ENCODE assay signal across 10 cellular contexts in genomic region chr17:44362479-44362963, GRCh38. TPM values are rescaled to one million over a fixed set of nuclear protein-coding genes. Genes with fewer than 3 reads are reported as not detected.
A peak's percentile ranks its signal among the peaks of the same experiment; 100 is the strongest.
DNase-seq lines count a peak whose midpoint lies in the region; ATAC-seq, FAIRE-seq and TF ChIP-seq lines count a peak whose summit lies in the region.
"Had no signal": no experiment of that assay in that cellular context is flagged by ENCODE, and none has a peak within 500 bp of the region (broad histone marks: within the 10 kb centered on the region; RNA-seq: fewer than 3 reads in every experiment).

No MANE protein-coding gene starts in this region.

- TF ChIP-seq EP300 in A549 (IDR thresholded peaks at IDR 0.05): no peak

- H3K4me2 ChIP-seq in A549: peak overlapping the region; percentile 97

- TF ChIP-seq POLR2A in A549 (IDR thresholded peaks at IDR 0.05; ENCODE audit: low read length) (no peak), GM18505 (IDR thresholded peaks at IDR 0.05; ENCODE audit: borderline replicate concordance, extremely low read depth, insufficient read depth, insufficient read length) (no peak), Peyer's patch (IDR thresholded peaks at IDR 0.05) (no peak)

- H3K9ac ChIP-seq in HUES64 (ENCODE audit: low read depth, low read length): no peak overlapping the region

- peaks cover 20% of the 10 kb centered on the region for H3K4me1 ChIP-seq in A549
- H3K4me1 ChIP-seq in HUES64 (ENCODE audit: insufficient read depth, low read length): peaks cover 24% of the 10 kb centered on the region
- peaks cover 0 to 29% of the 10 kb centered on the region in 2 donors for H3K4me1 ChIP-seq in muscle layer of duodenum (ENCODE audit: control insufficient read depth in 1 of 2, insufficient read depth in 2 of 2, low read length in 2 of 2)
- H3K4me1 ChIP-seq in Peyer's patch: peaks cover 0 to 12% (median 10%) of the 10 kb centered on the region in 4 donors

- H3K9me3 ChIP-seq in A549 (no peaks in the 10 kb centered on the region), HUES64 (ENCODE audit: insufficient read depth, low read depth, low read length) (no peaks in the 10 kb centered on the region), muscle layer of duodenum (ENCODE audit: control insufficient read depth in 1 of 2, low read length in 2 of 2) (no peaks in the 10 kb centered on the region), Peyer's patch (no peaks in the 10 kb centered on the region)

- 38% methylated on average over 6 of the region's 11 CpGs for whole genome bisulfite sequencing in A549 (ENCODE audit: missing lambda C conversion rate)
- WGBS in HUES64: 6% methylated on average over 6 of the region's 11 CpGs

- no peak for TF ChIP-seq RAD21 in A549 (conservative IDR thresholded peaks at IDR 0.05 in 1 of 2, IDR thresholded peaks at IDR 0.05 in 1 of 2)

- no peak for TF ChIP-seq CTCF in A549 (IDR thresholded peaks at IDR 0.05)
- TF ChIP-seq CTCF in choroid plexus epithelial cell (conservative IDR thresholded peaks at IDR 0.05; ENCODE audit: low read depth, low read length): no peak
- TF ChIP-seq CTCF in Peyer's patch (IDR thresholded peaks at IDR 0.05): no peak

- no peak for DNase-seq in A549 (ENCODE audit: low read depth in 1 of 2, low spot score in 1 of 2)
- no peak for DNase-seq in choroid plexus epithelial cell (ENCODE audit: low read depth)
- no peak for DNase-seq in NCI-H146 treated with DMSO at 0.1 percent for 48 hours (lab: John Stamatoyannopoulos, UW; ENCODE audit: unreplicated experiment)
- no peak for DNase-seq in Peyer's patch
- DNase-seq: activated gamma-delta T cell treated with Interleukin-2 at 50 U/mL for 16 hours had no signal

- POLR2A ChIA-PET in A549 (lab: Yijun Ruan, JAX): no interaction called here

- CTCF ChIA-PET in A549 (lab: Yijun Ruan, JAX): interaction anchor here (0.8 to 11.1 kb wide), 19 partner anchors 11 to 417 kb away, joined by 3 to 179 read pairs (median 3); partner anchors contain the start of gene GRN

- peaks cover 16% of the 10 kb centered on the region for H3K27me3 ChIP-seq in HUES64 (ENCODE audit: insufficient read depth, low read length)
- H3K27me3 ChIP-seq in muscle layer of duodenum (ENCODE audit: low read depth, low read length): peaks cover 11% of the 10 kb centered on the region
- peaks cover 0 to 12% of the 10 kb centered on the region in 2 donors for H3K27me3 ChIP-seq in Peyer's patch

- ATAC-seq in A549 (peak in 1 of 2 experiments; percentile 52; a peak in 3 of 6 replicates), GM18505 (IDR thresholded peaks at IDR 0.05; ENCODE audit: unreplicated experiment) (no peak), GM21526 (IDR thresholded peaks at IDR 0.05; ENCODE audit: low FRiP score, unreplicated experiment) (no peak)

- no peak for FAIRE-seq in A549 (lab: Jason Lieb, UNC)
- FAIRE-seq: islet of Langerhans had no signal

- H3K4me3 ChIP-seq in A549: peak overlapping the region; percentile 77
- H3K4me3 ChIP-seq in HUES64 (ENCODE audit: low read length): peak overlapping the region; percentile 88
- H3K4me3 ChIP-seq in choroid plexus epithelial cell (ENCODE audit: low read depth, low read length): peak overlapping the region; percentile 68
- peak overlapping the region; percentile 11 to 68 for H3K4me3 ChIP-seq in muscle layer of duodenum (ENCODE audit: low read depth in 1 of 2, low read length in 2 of 2)
- H3K4me3 ChIP-seq in Peyer's patch: peak overlapping the region in 2 of 4 donors; percentile 66 to 67

- H3K36me3 ChIP-seq in HUES64 (ENCODE audit: insufficient read depth, low read length): peaks cover 4% of the 10 kb centered on the region; the same call in 1 of the 2 replicates
- no peaks in the 10 kb centered on the region for H3K36me3 ChIP-seq in muscle layer of duodenum (ENCODE audit: control insufficient read depth in 1 of 2, insufficient read depth in 2 of 2, low read length in 2 of 2)
- no peaks in the 10 kb centered on the region for H3K36me3 ChIP-seq in Peyer's patch

- peak overlapping the region in 1 of 2 experiments; percentile 92; a peak in 3 of 6 replicates for H3K27ac ChIP-seq in A549
- H3K27ac ChIP-seq in HUES64 (ENCODE audit: low read depth, low read length): no peak overlapping the region
- no peak overlapping the region for H3K27ac ChIP-seq in muscle layer of duodenum (ENCODE audit: low read length)
- H3K27ac ChIP-seq in Peyer's patch: no peak overlapping the region

TF ChIP-seq in A549, 52 proteins besides CTCF, POLR2A, EP300 and RAD21:
- TF ChIP-seq NR3C1 (IDR thresholded peaks at IDR 0.05) (no peak), E2F6 (IDR thresholded peaks at IDR 0.05; ENCODE audit: borderline replicate concordance, low read depth) (no peak), PHF8 (IDR thresholded peaks at IDR 0.05; ENCODE audit: borderline replicate concordance, low read depth) (no peak), NFE2L2 (conservative IDR thresholded peaks at IDR 0.05; ENCODE audit: low read length) (no peak), BHLHE40 (IDR thresholded peaks at IDR 0.05; ENCODE audit: low read depth, low read length) (no peak), CHD2 (IDR thresholded peaks at IDR 0.05; ENCODE audit: low read length, partially characterized antibody) (no peak), CEBPB (IDR thresholded peaks at IDR 0.05) (no peak), CHD4 (IDR thresholded peaks at IDR 0.05; ENCODE audit: borderline replicate concordance) (no peak)

RNA-seq across cellular contexts. Expression of gene FAM171A2, which starts 1.1 kb away (rescaled TPM):
- polyA plus RNA-seq in A549 (2011; rRNA removed) (1.8 and 2.7 TPM in 2 replicates), A549 (2017; fragmentation: RNase III; extraction: RNeasy Plus Mini Kit Qiagen cat#74134 plus additional on column Dnase treatment) (3.0 to 4.2 TPM (median 3.9 TPM) in 3 replicates)
- polyA plus RNA-seq in A549 (2012; cell fraction: cytosol; rRNA removed): 3.2 and 6.0 TPM in 2 replicates
- 7.2 and 9.5 TPM in 2 replicates for polyA plus RNA-seq in A549 (2012; cell fraction: nucleus; rRNA removed)
- 1.6 and 3.5 TPM in 2 replicates for polyA minus RNA-seq in A549 (2011; rRNA and poly(A)+ RNA removed)
- polyA plus RNA-seq in HUES64 (2013, experiment 1 of 2): 21.9 TPM
- polyA plus RNA-seq in HUES64 (2013, experiment 2 of 2): 23.0 TPM
- total RNA-seq in Peyer's patch: 1 to 10 TPM in 1 of 4 donors, under 1 TPM in 2, not detected in 1; 0.27 to 5.0 (median 0.88) TPM

RNA-seq across cellular contexts. Expression of gene GRN, which starts 17.4 kb away (rescaled TPM):
- 111 and 147 TPM in 2 replicates for polyA plus RNA-seq in A549 (2011; rRNA removed)
- 216 and 242 TPM in 2 replicates for polyA plus RNA-seq in A549 (2012; cell fraction: cytosol; rRNA removed)
- 645 and 899 TPM in 2 replicates for polyA plus RNA-seq in A549 (2012; cell fraction: nucleus; rRNA removed)
- polyA plus RNA-seq in A549 (2017; fragmentation: RNase III; extraction: RNeasy Plus Mini Kit Qiagen cat#74134 plus additional on column Dnase treatment): 146 to 198 TPM (median 197 TPM) in 3 replicates
- polyA minus RNA-seq in A549 (2011; rRNA and poly(A)+ RNA removed): 81.3 and 100 TPM in 2 replicates
- 71.7 TPM for polyA plus RNA-seq in HUES64 (2013, experiment 1 of 2)
- polyA plus RNA-seq in HUES64 (2013, experiment 2 of 2): 92.4 TPM
- 100 to 1,000 TPM; 145 to 678 (median 492) TPM for total RNA-seq in Peyer's patch

RNA-seq across cellular contexts. Expression of gene ITGA2B, which starts 26.9 kb away (rescaled TPM):
- polyA plus RNA-seq in A549 (2011; rRNA removed) (1.3 TPM in 2 replicates), A549 (2017; fragmentation: RNase III; extraction: RNeasy Plus Mini Kit Qiagen cat#74134 plus additional on column Dnase treatment) (2.2 to 4.4 TPM (median 4.1 TPM) in 3 replicates)
- polyA plus RNA-seq in A549 (2012; cell fraction: cytosol; rRNA removed): 2.0 and 2.9 TPM in 2 replicates
- polyA plus RNA-seq in A549 (2012; cell fraction: nucleus; rRNA removed): 15.6 and 18.3 TPM in 2 replicates
- 1.7 and 2.2 TPM in 2 replicates for polyA minus RNA-seq in A549 (2011; rRNA and poly(A)+ RNA removed)
- polyA plus RNA-seq in HUES64 (2013, experiment 1 of 2): 2.1 TPM
- 4.2 TPM for polyA plus RNA-seq in HUES64 (2013, experiment 2 of 2)
- 1 to 10 TPM in 1 of 4 donors, not detected in 3; 2.5 TPM for total RNA-seq in Peyer's patch

RNA-seq across cellular contexts. Expression of gene SLC25A39, which starts 37.9 kb away (rescaled TPM):
- 80.9 and 90.1 TPM in 2 replicates for polyA plus RNA-seq in A549 (2011; rRNA removed)
- polyA plus RNA-seq in A549 (2012; cell fraction: cytosol; rRNA removed): 288 and 335 TPM in 2 replicates
- polyA plus RNA-seq in A549 (2012; cell fraction: nucleus; rRNA removed): 507 and 616 TPM in 2 replicates
- 147 to 154 TPM (median 150 TPM) in 3 replicates for polyA plus RNA-seq in A549 (2017; fragmentation: RNase III; extraction: RNeasy Plus Mini Kit Qiagen cat#74134 plus additional on column Dnase treatment)
- polyA minus RNA-seq in A549 (2011; rRNA and poly(A)+ RNA removed): 62.5 and 70.8 TPM in 2 replicates
- 120 TPM for polyA plus RNA-seq in HUES64 (2013, experiment 1 of 2)
- 130 TPM for polyA plus RNA-seq in HUES64 (2013, experiment 2 of 2)
- total RNA-seq in Peyer's patch: 100 to 1,000 TPM in 3 of 4 donors, 10 to 100 TPM in 1; 97.7 to 155 (median 129) TPM

RNA-seq across cellular contexts. Expression of gene RUNDC3A, which starts 54.1 kb away (rescaled TPM):
- polyA plus RNA-seq in A549 (2011; rRNA removed): 0.45 and 0.57 TPM in 2 replicates
- polyA plus RNA-seq in A549 (2012; cell fraction: cytosol; rRNA removed): 0.52 and 0.62 TPM in 2 replicates
- polyA plus RNA-seq in A549 (2012; cell fraction: nucleus; rRNA removed): 1.4 and 1.8 TPM in 2 replicates
- polyA plus RNA-seq in A549 (2017; fragmentation: RNase III; extraction: RNeasy Plus Mini Kit Qiagen cat#74134 plus additional on column Dnase treatment): 0.21 to 0.48 TPM (median 0.22 TPM) in 3 replicates
- 0.33 and 0.54 TPM in 2 replicates for polyA minus RNA-seq in A549 (2011; rRNA and poly(A)+ RNA removed)
- 2.1 TPM for polyA plus RNA-seq in HUES64 (2013, experiment 1 of 2)
- 1.8 TPM for polyA plus RNA-seq in HUES64 (2013, experiment 2 of 2)
- 10 to 100 TPM in 1 of 4 donors, 1 to 10 TPM in 2, under 1 TPM in 1; 0.88 to 14.9 (median 3.8) TPM for total RNA-seq in Peyer's patch
